Comparison of ENCODE assay signal across 41 cellular contexts in the genomic region with DNA sequence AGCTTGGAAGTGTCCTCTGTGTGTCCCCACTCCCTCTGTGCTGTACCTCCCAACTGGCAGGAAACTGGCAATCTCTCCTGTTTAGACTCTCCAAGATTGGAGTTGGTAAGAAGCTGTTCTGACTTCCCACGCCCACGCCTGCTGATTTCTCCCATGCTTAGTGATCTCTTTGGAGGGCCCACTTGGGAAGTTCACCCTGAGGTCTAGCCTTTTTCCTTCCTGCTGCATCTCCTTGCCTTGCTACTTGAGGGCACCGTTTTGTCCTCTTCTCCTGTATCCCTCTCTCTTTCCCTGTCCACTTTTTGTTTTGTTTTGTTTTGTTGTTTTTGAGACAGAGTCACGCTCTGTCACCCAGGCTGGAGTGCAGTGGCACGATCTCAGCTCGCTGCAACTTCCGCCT. TPM values are rescaled to one million over a fixed set of nuclear protein-coding genes. Genes with fewer than 3 reads are reported as not detected.
"Had no signal": no experiment of that assay in that cellular context is flagged by ENCODE, and none has a peak within 500 bp of the region (broad histone marks: within the 10 kb centered on the region; RNA-seq: fewer than 3 reads in every experiment).

No MANE protein-coding gene starts in this region.

- H3K27me3 ChIP-seq: adrenal gland, body of pancreas, breast epithelium had no signal

- H3K4me3 ChIP-seq: adrenal gland, body of pancreas, breast epithelium had no signal

- H3K36me3 ChIP-seq: adrenal gland, brain microvascular endothelial cell, breast epithelium had no signal

- ATAC-seq: activated CD8-positive, alpha-beta T cell treated with anti-CD3 and anti-CD28 coated beads for 36 hours; activated naive CD4-positive, alpha-beta T cell treated with anti-CD3 and anti-CD28 coated beads, Interleukin-2, amount 50 U/mL, for 72 hours; activated T-cell treated with anti-CD3 and anti-CD28 coated beads, Interleukin-2, amount 50 U/mL, for 4 hours; activated T-cell treated with anti-CD3 and anti-CD28 coated beads, Interleukin-2, amount 50 U/mL, for 72 hours; activated T-helper 17 cell treated with anti-CD3 and anti-CD28 coated beads, Interleukin-2, amount 50 U/mL, for 72 hours; body of pancreas had no signal

- H3K27ac ChIP-seq: adrenal gland, body of pancreas, brain microvascular endothelial cell, breast epithelium, VCaP had no signal

- DNase-seq: activated B cell treated with CpG ODN at 0.5 μM for 24 hours; activated CD4-positive, alpha-beta memory T cell treated with anti-CD3 and anti-CD28 coated beads for 36 hours; activated CD4-positive, alpha-beta T cell treated with anti-CD3 and anti-CD28 coated beads for 4 hours; activated CD4-positive, alpha-beta T cell treated with anti-CD3 and anti-CD28 coated beads, Interleukin-2, amount 10 ng/mL, durations not matched to agents 24 days and 14 days; activated CD4-positive, alpha-beta T cell treated with anti-CD3 and anti-CD28 coated beads, Interleukin-2, amount 50 U/mL, for 1 hour; activated CD4-positive, alpha-beta T cell treated with anti-CD3 and anti-CD28 coated beads, Interleukin-2, amount 50 U/mL, for 4 hours; activated CD4-positive, CD25-positive, alpha-beta regulatory T cell treated with anti-CD3 and anti-CD28 coated beads, Interleukin-2, amount 50 U/mL, for 72 hours; activated CD8-positive, alpha-beta memory T cell treated with anti-CD3 and anti-CD28 coated beads, Interleukin-2, amount 50 U/mL, for 4 hours; activated CD8-positive, alpha-beta T cell treated with anti-CD3 and anti-CD28 coated beads for 36 hours; activated effector memory CD4-positive, alpha-beta T cell treated with anti-CD3 and anti-CD28 coated beads, Interleukin-2, amount 50 U/mL, for 16 hours; activated gamma-delta T cell treated with Interleukin-2 at 50 U/mL for 16 hours; activated naive CD4-positive, alpha-beta T cell; activated naive CD4-positive, alpha-beta T cell treated with anti-CD3 and anti-CD28 coated beads for 36 hours; activated naive CD4-positive, alpha-beta T cell treated with anti-CD3 and anti-CD28 coated beads, Interleukin-2, amount 50 U/mL, for 16 hours; activated naive CD8-positive, alpha-beta T cell treated with anti-CD3 and anti-CD28 coated beads for 36 hours; activated T-cell treated with anti-CD3 and anti-CD28 coated beads for 4 hours; activated T-cell treated with anti-CD3 and anti-CD28 coated beads, Interleukin-2, amount 50 U/mL, for 1 hour; activated T-cell treated with anti-CD3 and anti-CD28 coated beads, Interleukin-2, amount 50 U/mL, for 4 hours; activated T-cell treated with anti-CD3 and anti-CD28 coated beads, Interleukin-2, amount 50 U/mL, for 72 hours; adrenal gland; amniotic stem cell; aorta; body of pancreas; brain microvascular endothelial cell; central memory CD4-positive, alpha-beta T cell; cerebellar nuclear complex; T-helper 1 cell; T-helper 2 cell; T-helper 9 cell had no signal

- H3K4me3 Mint-ChIP-seq: activated B cell treated with CpG ODN at 0.5 μM for 24 hours; activated CD4-positive, alpha-beta memory T cell treated with anti-CD3 and anti-CD28 coated beads for 36 hours; activated CD4-positive, alpha-beta T cell treated with anti-CD3 and anti-CD28 coated beads, Interleukin-2, amount 10 ng/mL, durations not matched to agents 24 days and 14 days; activated CD8-positive, alpha-beta T cell treated with anti-CD3 and anti-CD28 coated beads for 36 hours; activated naive CD4-positive, alpha-beta T cell treated with anti-CD3 and anti-CD28 coated beads for 36 hours; activated naive CD8-positive, alpha-beta T cell treated with anti-CD3 and anti-CD28 coated beads for 36 hours; activated T-cell treated with anti-CD3 and anti-CD28 coated beads, Interleukin-2, amount 50 U/mL, for 4 hours; activated T-cell treated with anti-CD3 and anti-CD28 coated beads, Interleukin-2, amount 50 U/mL, for 72 hours; activated T-helper 1 cell treated with anti-CD3 and anti-CD28 coated beads, Interleukin-12 subunit alpha, Interleukin-12 subunit beta, Interleukin-2, Interleukin-4 antibody, amounts not matched to agents 30 ng/mL and 10 ng/mL and 1 ng/mL, durations not matched to agents 14 hours and 24 hours and 36 hours; activated T-helper 17 cell treated with anti-CD3 and anti-CD28 coated beads, Interleukin-2, amount 50 U/mL, for 72 hours; T-helper 1 cell treated with Interleukin-12 subunit alpha and Interleukin-12 subunit beta and Interleukin-4 antibody, amounts not matched to agents 30 μg/mL and 1 μg/mL, for 36 hours; T-helper 2 cell treated with Interferon-gamma antibody and Interleukin-4, amounts not matched to agents 5 μg/mL and 100 μg/mL, for 36 hours had no signal

- FAIRE-seq: astrocyte, TTC549 had no signal

- H3K4me1 ChIP-seq: adrenal gland, body of pancreas, breast epithelium had no signal

- H3K36me3 Mint-ChIP-seq: activated CD4-positive, alpha-beta memory T cell treated with anti-CD3 and anti-CD28 coated beads for 36 hours; activated naive CD4-positive, alpha-beta T cell treated with anti-CD3 and anti-CD28 coated beads, Interleukin-2, amount 50 U/mL, for 72 hours; activated naive CD8-positive, alpha-beta T cell treated with anti-CD3 and anti-CD28 coated beads for 36 hours had no signal

- H3K27me3 Mint-ChIP-seq: activated CD8-positive, alpha-beta T cell treated with anti-CD3 and anti-CD28 coated beads for 36 hours; activated naive CD8-positive, alpha-beta T cell treated with anti-CD3 and anti-CD28 coated beads for 36 hours had no signal

- H3K27ac Mint-ChIP-seq: activated B cell treated with CpG ODN at 0.5 μM for 24 hours; activated CD4-positive, alpha-beta memory T cell treated with anti-CD3 and anti-CD28 coated beads for 36 hours; activated CD4-positive, alpha-beta T cell treated with anti-CD3 and anti-CD28 coated beads, Interleukin-2, amount 10 ng/mL, durations not matched to agents 24 days and 14 days; activated CD8-positive, alpha-beta T cell treated with anti-CD3 and anti-CD28 coated beads for 36 hours; activated naive CD4-positive, alpha-beta T cell treated with anti-CD3 and anti-CD28 coated beads for 36 hours; activated naive CD4-positive, alpha-beta T cell treated with anti-CD3 and anti-CD28 coated beads, Interleukin-2, amount 50 U/mL, for 72 hours; activated naive CD8-positive, alpha-beta T cell treated with anti-CD3 and anti-CD28 coated beads for 36 hours; activated T-helper 1 cell treated with anti-CD3 and anti-CD28 coated beads, Interleukin-12 subunit alpha, Interleukin-12 subunit beta, Interleukin-2, Interleukin-4 antibody, amounts not matched to agents 30 ng/mL and 10 ng/mL and 1 ng/mL, durations not matched to agents 14 hours and 24 hours and 36 hours; T-helper 1 cell treated with Interleukin-12 subunit alpha and Interleukin-12 subunit beta and Interleukin-4 antibody, amounts not matched to agents 30 μg/mL and 1 μg/mL, for 36 hours; T-helper 2 cell treated with Interferon-gamma antibody and Interleukin-4, amounts not matched to agents 5 μg/mL and 100 μg/mL, for 36 hours had no signal

- H3K4me1 Mint-ChIP-seq: activated B cell treated with CpG ODN at 0.5 μM for 24 hours; activated CD4-positive, alpha-beta T cell treated with anti-CD3 and anti-CD28 coated beads, Interleukin-2, amount 10 ng/mL, durations not matched to agents 24 days and 14 days; activated naive CD8-positive, alpha-beta T cell treated with anti-CD3 and anti-CD28 coated beads for 36 hours; activated T-helper 17 cell treated with anti-CD3 and anti-CD28 coated beads, Interleukin-2, amount 50 U/mL, for 72 hours had no signal

- H3K9me3 ChIP-seq: adrenal gland, body of pancreas, breast epithelium had no signal

- H3K9me3 Mint-ChIP-seq: activated B cell treated with CpG ODN at 0.5 μM for 24 hours; activated CD4-positive, alpha-beta memory T cell treated with anti-CD3 and anti-CD28 coated beads for 36 hours; activated CD4-positive, alpha-beta T cell treated with anti-CD3 and anti-CD28 coated beads, Interleukin-2, amount 10 ng/mL, durations not matched to agents 24 days and 14 days; activated CD8-positive, alpha-beta T cell treated with anti-CD3 and anti-CD28 coated beads for 36 hours; activated naive CD4-positive, alpha-beta T cell treated with anti-CD3 and anti-CD28 coated beads for 36 hours; activated naive CD4-positive, alpha-beta T cell treated with anti-CD3 and anti-CD28 coated beads, Interleukin-2, amount 50 U/mL, for 72 hours; activated naive CD8-positive, alpha-beta T cell treated with anti-CD3 and anti-CD28 coated beads for 36 hours; activated T-cell treated with anti-CD3 and anti-CD28 coated beads, Interleukin-2, amount 50 U/mL, for 4 hours; activated T-cell treated with anti-CD3 and anti-CD28 coated beads, Interleukin-2, amount 50 U/mL, for 72 hours; activated T-helper 1 cell treated with anti-CD3 and anti-CD28 coated beads, Interleukin-12 subunit alpha, Interleukin-12 subunit beta, Interleukin-2, Interleukin-4 antibody, amounts not matched to agents 30 ng/mL and 10 ng/mL and 1 ng/mL, durations not matched to agents 14 hours and 24 hours and 36 hours; activated T-helper 17 cell treated with anti-CD3 and anti-CD28 coated beads, Interleukin-2, amount 50 U/mL, for 72 hours; T-helper 1 cell treated with Interleukin-12 subunit alpha and Interleukin-12 subunit beta and Interleukin-4 antibody, amounts not matched to agents 30 μg/mL and 1 μg/mL, for 36 hours; T-helper 2 cell treated with Interferon-gamma antibody and Interleukin-4, amounts not matched to agents 5 μg/mL and 100 μg/mL, for 36 hours had no signal

RNA-seq across cellular contexts. Expression of gene ZAN, which starts 35.4 kb away (rescaled TPM):
- total RNA-seq: activated B cell treated with CpG ODN at 0.5 μM for 24 hours; activated CD4-positive, alpha-beta memory T cell treated with anti-CD3 and anti-CD28 coated beads for 36 hours; activated CD4-positive, alpha-beta T cell treated with anti-CD3 and anti-CD28 coated beads, Interleukin-2, amount 10 ng/mL, durations not matched to agents 24 days and 14 days; activated CD8-positive, alpha-beta memory T cell treated with anti-CD3 and anti-CD28 coated beads for 36 hours; activated CD8-positive, alpha-beta T cell treated with anti-CD3 and anti-CD28 coated beads for 36 hours; activated naive CD4-positive, alpha-beta T cell treated with anti-CD3 and anti-CD28 coated beads for 36 hours; activated naive CD4-positive, alpha-beta T cell treated with anti-CD3 and anti-CD28 coated beads, Interleukin-2, amount 50 U/mL, for 72 hours; activated naive CD8-positive, alpha-beta T cell treated with anti-CD3 and anti-CD28 coated beads for 36 hours; activated T-cell treated with anti-CD3 and anti-CD28 coated beads, Interleukin-2, amount 50 U/mL, for 4 hours; activated T-cell treated with anti-CD3 and anti-CD28 coated beads, Interleukin-2, amount 50 U/mL, for 72 hours; activated T-helper 1 cell treated with anti-CD3 and anti-CD28 coated beads, Interleukin-12 subunit alpha, Interleukin-12 subunit beta, Interleukin-2, Interleukin-4 antibody, amounts not matched to agents 30 ng/mL and 10 ng/mL and 1 ng/mL, durations not matched to agents 14 hours and 24 hours and 36 hours; activated T-helper 17 cell treated with anti-CD3 and anti-CD28 coated beads, Interleukin-2, amount 50 U/mL, for 72 hours; adrenal gland; aorta; astrocyte; body of pancreas; breast epithelium; cardiac septum; chondrocyte had no signal
- polyA plus RNA-seq: adrenal gland, aorta had no signal

RNA-seq across cellular contexts. Expression of gene EPO, which starts 48.5 kb away (rescaled TPM):
- total RNA-seq: activated B cell treated with CpG ODN at 0.5 μM for 24 hours; activated CD4-positive, alpha-beta memory T cell treated with anti-CD3 and anti-CD28 coated beads for 36 hours; activated CD8-positive, alpha-beta T cell treated with anti-CD3 and anti-CD28 coated beads for 36 hours; activated naive CD4-positive, alpha-beta T cell treated with anti-CD3 and anti-CD28 coated beads for 36 hours; activated naive CD4-positive, alpha-beta T cell treated with anti-CD3 and anti-CD28 coated beads, Interleukin-2, amount 50 U/mL, for 72 hours; activated naive CD8-positive, alpha-beta T cell treated with anti-CD3 and anti-CD28 coated beads for 36 hours; activated T-cell treated with anti-CD3 and anti-CD28 coated beads, Interleukin-2, amount 50 U/mL, for 4 hours; activated T-helper 1 cell treated with anti-CD3 and anti-CD28 coated beads, Interleukin-12 subunit alpha, Interleukin-12 subunit beta, Interleukin-2, Interleukin-4 antibody, amounts not matched to agents 30 ng/mL and 10 ng/mL and 1 ng/mL, durations not matched to agents 14 hours and 24 hours and 36 hours; activated T-helper 17 cell treated with anti-CD3 and anti-CD28 coated beads, Interleukin-2, amount 50 U/mL, for 72 hours; adrenal gland; aorta; astrocyte; breast epithelium; cardiac septum; chondrocyte had no signal
